In the genomic region with DNA sequence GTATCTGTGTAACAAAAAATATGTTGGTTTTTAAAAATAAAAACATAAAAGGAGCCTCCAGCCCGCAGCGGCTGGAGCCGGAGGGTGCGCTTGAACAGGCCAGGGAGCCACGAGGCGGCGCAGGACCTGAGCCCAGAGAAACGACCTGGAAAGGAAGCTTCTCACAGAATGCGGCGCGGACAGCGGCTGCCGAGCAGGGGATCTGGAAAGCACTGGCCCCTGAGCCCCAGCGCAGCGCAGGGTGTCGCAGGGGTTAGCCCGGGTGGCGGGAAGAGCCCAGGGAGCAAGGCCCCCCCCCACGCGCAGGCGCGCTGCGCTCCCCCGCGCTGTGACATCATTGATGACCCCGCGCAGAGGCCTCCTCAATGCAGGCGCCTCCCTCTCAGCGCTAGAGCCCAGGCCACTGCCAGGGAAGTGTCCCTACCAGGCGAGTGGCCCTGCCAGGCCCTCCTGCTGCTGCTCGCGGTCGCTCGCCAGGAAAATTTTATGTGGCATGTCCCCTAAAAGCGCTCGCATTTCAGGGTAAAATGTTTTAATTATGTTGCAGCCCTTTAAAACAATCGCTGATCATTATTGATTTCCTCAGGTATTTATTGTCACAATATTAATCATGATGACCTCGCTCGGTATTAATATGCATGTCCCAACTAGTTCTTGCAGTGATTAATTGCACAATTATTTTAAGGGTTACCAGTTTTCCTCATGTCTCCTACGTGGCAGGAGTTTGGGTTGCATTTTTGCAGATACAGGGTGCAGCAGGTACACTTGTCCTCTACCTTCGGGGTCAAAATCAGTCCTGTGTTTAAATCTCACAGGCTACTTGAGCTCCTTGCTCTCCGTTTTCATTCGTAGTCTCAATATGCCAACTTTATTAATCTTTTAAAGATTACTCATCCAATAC, we compare ENCODE assay signal across 8 cellular contexts.
DNase-seq lines count a peak whose midpoint lies in the region; ATAC-seq and TF ChIP-seq lines count a peak whose summit lies in the region.

No MANE protein-coding gene starts in this region.

- ATAC-seq in HG02852 (IDR thresholded peaks at IDR 0.05; ENCODE audit: unreplicated experiment) (peak; percentile 76), GM18520 (IDR thresholded peaks at IDR 0.05; ENCODE audit: unreplicated experiment) (no peak)

- DNase-seq in NCI-H2171 treated with DMSO at 0.1 percent for 48 hours (lab: John Stamatoyannopoulos, UW): peak; percentile 88
- peak; percentile 83 for DNase-seq in activated CD4-positive, alpha-beta T cell treated with anti-CD3 and anti-CD28 coated beads for 48 hours
- peak; percentile 75 for DNase-seq in choroid plexus epithelial cell (ENCODE audit: low read depth)
- peak; percentile 43 for DNase-seq in kidney glomerular epithelial cell (lab: John Stamatoyannopoulos, UW)
- DNase-seq in stimulated activated CD4-positive, alpha-beta T cell treated with anti-CD3 and anti-CD28 coated beads, Interleukin-15, amount 100 ng/mL, for 24 hours: peak; percentile 86

- peak overlapping the region; percentile 66 for H3K4me3 ChIP-seq in choroid plexus epithelial cell (ENCODE audit: low read depth, low read length)

- TF ChIP-seq CTCF in GM12874 (IDR thresholded peaks at IDR 0.05; ENCODE audit: insufficient read depth, low read depth, low read length): peak; percentile 49
- TF ChIP-seq CTCF in choroid plexus epithelial cell (conservative IDR thresholded peaks at IDR 0.05; ENCODE audit: low read depth, low read length): peak; percentile 89
